Comparison of ENCODE assay signal across 9 cellular contexts in genomic region chr5:100790170-100790665, GRCh38.
DNase-seq lines count a peak whose midpoint lies in the region; ATAC-seq lines count a peak whose summit lies in the region.
"Had no signal": no experiment of that assay in that cellular context is flagged by ENCODE, and none has a peak within 500 bp of the region (broad histone marks: within the 10 kb centered on the region; RNA-seq: fewer than 3 reads in every experiment).

No MANE protein-coding gene starts in this region.

- H3K27me3 Mint-ChIP-seq in natural killer cell treated with Interleukin-12 subunit alpha and Interleukin-12 subunit beta and Interleukin-15 and Interleukin-18, amount 100 ng/mL, for 72 hours: peaks cover 0 to 5% of the 10 kb centered on the region in 2 donors

- peak overlapping the region; percentile 79 for H3K4me3 Mint-ChIP-seq in natural killer cell treated with Interleukin-12 subunit alpha and Interleukin-12 subunit beta and Interleukin-15 and Interleukin-18, amount 100 ng/mL, for 72 hours

- H3K27ac Mint-ChIP-seq in natural killer cell treated with Interleukin-12 subunit alpha and Interleukin-12 subunit beta and Interleukin-15 and Interleukin-18, amount 100 ng/mL, for 72 hours: peak overlapping the region; percentile 88 to 90

- peaks cover under 1% of the 10 kb centered on the region for H3K9me3 Mint-ChIP-seq in natural killer cell treated with Interleukin-12 subunit alpha and Interleukin-12 subunit beta and Interleukin-15 and Interleukin-18, amount 100 ng/mL, for 72 hours

- H3K36me3 Mint-ChIP-seq in natural killer cell treated with Interleukin-12 subunit alpha and Interleukin-12 subunit beta and Interleukin-15 and Interleukin-18, amount 100 ng/mL, for 72 hours: peaks cover 10% of the 10 kb centered on the region

- DNase-seq in SK-N-DZ (ENCODE audit: low spot score) (peak; percentile 40), AG08395 (ENCODE audit: low spot score) (no peak), middle frontal gyrus (ENCODE audit: extremely low spot score, low spot score) (no peak)
- DNase-seq in natural killer cell treated with Interleukin-12 subunit alpha and Interleukin-12 subunit beta and Interleukin-15 and Interleukin-18, amount 100 ng/mL, for 72 hours (ENCODE audit: low spot score): no peak
- no peak for DNase-seq in stimulated activated naive CD4-positive, alpha-beta T cell (lab: John Stamatoyannopoulos, UW)
- DNase-seq in stimulated activated CD4-positive, alpha-beta T cell treated with anti-CD3 and anti-CD28 coated beads, Interleukin-15, amount 100 ng/mL, for 24 hours: no peak
- DNase-seq: adrenal gland had no signal

- peaks cover 23 to 29% of the 10 kb centered on the region in 2 donors for H3K4me1 Mint-ChIP-seq in natural killer cell treated with Interleukin-12 subunit alpha and Interleukin-12 subunit beta and Interleukin-15 and Interleukin-18, amount 100 ng/mL, for 72 hours (ENCODE audit: low read depth in 2 of 2)

- ATAC-seq in GM19023 (IDR thresholded peaks at IDR 0.05; ENCODE audit: unreplicated experiment): peak; percentile 61
- peak; percentile 51 for ATAC-seq in HG02938 (IDR thresholded peaks at IDR 0.05; ENCODE audit: unreplicated experiment)
- peak; percentile 43 to 58 for ATAC-seq in natural killer cell treated with Interleukin-12 subunit alpha and Interleukin-12 subunit beta and Interleukin-15 and Interleukin-18, amount 100 ng/mL, for 72 hours
